8 cellular contexts compared by ENCODE assay signal in the genomic region with DNA sequence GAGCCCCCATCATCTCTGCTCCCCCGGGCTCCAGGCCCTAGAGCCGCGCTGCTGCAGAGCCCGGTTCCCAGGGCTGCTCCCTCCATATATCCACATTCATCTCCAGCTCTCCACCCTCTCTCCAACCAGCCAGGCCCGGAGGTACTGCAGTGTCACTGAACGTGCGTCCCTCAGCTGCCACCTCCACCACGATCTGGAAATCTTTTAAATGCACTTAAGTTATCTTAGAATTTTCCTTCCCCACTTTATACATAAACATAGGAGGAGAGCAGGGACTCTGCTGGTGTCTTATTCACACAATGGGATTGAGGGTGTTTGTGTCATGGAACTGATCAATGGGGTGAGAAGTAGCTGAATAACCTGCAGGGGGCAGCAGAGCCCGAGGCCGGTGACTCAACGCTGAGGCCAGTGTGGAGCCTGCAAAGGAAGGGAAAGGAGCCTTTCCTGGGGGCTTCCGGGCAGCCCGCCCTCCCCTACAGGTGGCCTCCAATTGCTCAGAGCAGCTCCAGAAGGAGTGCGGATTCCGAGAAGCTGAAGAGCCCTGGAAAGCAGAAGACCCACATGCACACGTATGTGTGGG. TPM values are rescaled to one million over a fixed set of nuclear protein-coding genes. Genes with fewer than 3 reads are reported as not detected.
DNase-seq lines count a peak whose midpoint lies in the region; ATAC-seq, FAIRE-seq and TF ChIP-seq lines count a peak whose summit lies in the region.
"Not testable (repeated sequence)": the region's sequence is repeated elsewhere in the genome, so short reads cannot be mapped to it uniquely, and the experiment has no call there.

No MANE protein-coding gene starts in this region.

- CTCF ChIA-PET in K562 (lab: Yijun Ruan, JAX; ENCODE audit: low intra/inter-chr PET ratio): interaction anchor here (0.9 kb wide), 1 partner anchor 109 kb away, joined by 3 read pairs; no protein-coding TSS in a partner anchor

- H3K9ac ChIP-seq in K562 (ENCODE audit: insufficient read depth in 1 of 2, low read depth in 2 of 2, low read length in 2 of 2): not testable (repeated sequence)

- DNase-seq in COR-L47 (lab: John Stamatoyannopoulos, UW) (peak; percentile 15), SKM-1 treated with dmso at 0.1 percent for 144 hours (lab: John Stamatoyannopoulos, UW; ENCODE audit: unreplicated experiment) (peak; percentile 37), K562 (ENCODE audit: extremely low read depth in 1 of 4, low spot score in 3 of 4) (peak; percentile 9 to 46 (median 15)), left cardiac atrium (peak; percentile 30)
- peak; percentile 70 for DNase-seq in activated CD8-positive, alpha-beta memory T cell treated with anti-CD3 and anti-CD28 coated beads for 24 hours
- DNase-seq in stimulated activated CD8-positive, alpha-beta memory T cell treated with anti-CD3 and anti-CD28 coated beads, Interleukin-4, amount 100 ng/mL, for 24 hours (ENCODE audit: low read depth): peak; percentile 24

- in situ Hi-C loops in K562 (cut with MboI): loop anchor here (5.0 kb wide), 1 partner anchor 263 kb away; a partner anchor contains a TSS

- TF ChIP-seq EP300 in K562 (IDR thresholded peaks at IDR 0.05; ENCODE audit: low read length): not testable (repeated sequence)

- H3K4me2 ChIP-seq in K562 (ENCODE audit: insufficient read depth, low read length): not testable (repeated sequence)

- not testable (repeated sequence) for H3K36me3 ChIP-seq in K562 (ENCODE audit: control insufficient read depth, insufficient read depth, low read length); neutrophil

- peak in 1 of 2 experiments; percentile 55; a peak in 2 of 4 replicates for TF ChIP-seq RAD21 in K562 (CRISPR knock-in tag; conservative IDR thresholded peaks at IDR 0.05 in 1 of 2, IDR thresholded peaks at IDR 0.05 in 1 of 2)

- not testable (repeated sequence) for H3K27ac ChIP-seq in K562 (ENCODE audit: extremely low read depth, low read depth, low read length); neutrophil

- H3K27me3 ChIP-seq in K562 (ENCODE audit: control insufficient read depth in 2 of 2, insufficient read depth in 2 of 2, low read length in 2 of 2); neutrophil: not testable (repeated sequence)

- not testable (repeated sequence) for H3K4me1 ChIP-seq in K562 (replicated peaks in 1 of 2; ENCODE audit: control insufficient read depth in 2 of 2, insufficient read depth in 2 of 2, low read length in 2 of 2); neutrophil (ENCODE audit: control insufficient read depth in 1 of 2, insufficient read depth in 1 of 2, low read depth in 1 of 2, low read length in 1 of 2)

- POLR2A ChIA-PET in K562 (lab: Yijun Ruan, JAX): interaction anchor here (0.7 kb wide), 1 partner anchor 61 kb away, joined by 3 read pairs; no protein-coding TSS in a partner anchor

- intact Hi-C loops in K562 (cut with micrococcal nuclease) (loop anchor here (2.0 kb wide), 3 partner anchors 109 to 221 kb away; no protein-coding TSS in a partner anchor), left cardiac atrium (cut with DNase I) (loop anchor here in 1 of 2 donors (5.0 to 10.0 kb wide), 2 partner anchors 105 to 263 kb away; a partner anchor contains a TSS)

- H3K4me3 ChIP-seq in K562; neutrophil (ENCODE audit: low read depth in 1 of 2, low read length in 1 of 2): not testable (repeated sequence)

- H3K79me2 ChIP-seq in K562 (ENCODE audit: control insufficient read depth, insufficient read depth, low read length): not testable (repeated sequence)

- 29% methylated on average over 16 of the region's 16 CpGs for WGBS in K562 (ENCODE audit: insufficient coverage, low coverage, missing lambda C conversion rate)

- FAIRE-seq in K562 (lab: Jason Lieb, UNC): peak; percentile 88

- H4K20me1 ChIP-seq in K562 (replicated peaks; ENCODE audit: control insufficient read depth, insufficient read depth, low read length): not testable (repeated sequence)

- not testable (repeated sequence) for H3K9me3 ChIP-seq in K562 (replicated peaks; ENCODE audit: control insufficient read depth, insufficient read depth, low read depth, low read length); neutrophil

- not testable (repeated sequence) for BruUV-seq in K562 (replicated peaks; lab: Mats Ljungman, UMichigan)

- not testable (repeated sequence) for TF ChIP-seq POLR2A in K562 (conservative IDR thresholded peaks at IDR 0.05)

- H3K9me1 ChIP-seq in K562 (ENCODE audit: control insufficient read depth, insufficient read depth, low read length): not testable (repeated sequence)

- H2AFZ ChIP-seq in K562 (ENCODE audit: low read depth, low read length): not testable (repeated sequence)

- TF ChIP-seq CTCF in LNCAP (IDR thresholded peaks at IDR 0.05): peak; percentile 13; the same call in 1 of the 2 replicates
- peak; percentile 24 to 57 (median 34); a peak in 5 of 6 replicates for TF ChIP-seq CTCF in K562 (IDR thresholded peaks at IDR 0.05 in 2 of 3, conservative IDR thresholded peaks at IDR 0.05 in 1 of 3; ENCODE audit: insufficient read depth in 2 of 3, low read depth in 1 of 3, low read length in 3 of 3)
- TF ChIP-seq CTCF in neutrophil (IDR thresholded peaks at IDR 0.05): peak; percentile 12

- ATAC-seq in K562: peak; percentile 87
- ATAC-seq in left cardiac atrium: peak; percentile 23 to 62

RNA-seq across cellular contexts. Expression of a gene that starts 7.8 kb away (rescaled TPM):
- total RNA-seq in K562 (2011; cell fraction: chromatin; rRNA removed; ENCODE audit: low replicate concordance): 6.6 and 20.9 TPM in 2 replicates
- total RNA-seq in K562 (2011; cell fraction: nucleolus; rRNA removed): 4.0 and 7.0 TPM in 2 replicates
- total RNA-seq in K562 (2011; cell fraction: nucleoplasm; rRNA removed): 8.7 and 10.8 TPM in 2 replicates
- total RNA-seq in K562 (2014; rRNA removed) (2.2 and 2.3 TPM in 2 replicates), K562 (2014; rRNA removed; fragmentation: Illumina TruSeq; extraction: Trizol) (5.0 and 5.4 TPM in 2 replicates), K562 (2015; rRNA removed; fragmentation: Illumina TruSeq; extraction: Trizol) (4.6 and 5.4 TPM in 2 replicates), K562 (2021) (2.6 and 4.1 TPM in 2 replicates), left cardiac atrium (1 to 10 TPM; 4.4 to 4.5 TPM)
- polyA plus RNA-seq in K562 (2011; rRNA removed) (2.8 and 3.6 TPM in 2 replicates), K562 (2014; fragmentation: Illumina TruSeq; extraction: Trizol) (2.5 and 3.3 TPM in 2 replicates), K562 (2014; fragmentation: Nextera tagmentation; extraction: Ambion mirVana) (1 to 10 TPM; 3.5 to 4.8 TPM), K562 (2014; rRNA removed) (1.4 and 5.4 TPM in 2 replicates)
- 2.0 and 2.1 TPM in 2 replicates for polyA plus RNA-seq in K562 (2011; cell fraction: cytosol; rRNA removed)
- 2.1 and 2.9 TPM in 2 replicates for polyA plus RNA-seq in K562 (2011; cell fraction: nucleus; rRNA removed)
- polyA plus RNA-seq in K562 (2012): 2.9 and 3.2 TPM in 2 replicates
- polyA minus RNA-seq in K562 (2011; rRNA and poly(A)+ RNA removed): 7.5 and 13.9 TPM in 2 replicates
- 3.0 and 3.8 TPM in 2 replicates for polyA minus RNA-seq in K562 (2011; cell fraction: cytosol; rRNA and poly(A)+ RNA removed)
- polyA minus RNA-seq in K562 (2011; cell fraction: nucleus; rRNA and poly(A)+ RNA removed): 3.5 and 7.0 TPM in 2 replicates

RNA-seq across cellular contexts. Expression of a gene that starts 31.3 kb away (rescaled TPM):
- 0.30 and 0.46 TPM in 2 replicates for total RNA-seq in K562 (2011; cell fraction: chromatin; rRNA removed; ENCODE audit: low replicate concordance)
- total RNA-seq in K562 (2011; cell fraction: nucleolus; rRNA removed): 0.17 and 0.26 TPM in 2 replicates
- total RNA-seq in K562 (2011; cell fraction: nucleoplasm; rRNA removed): 0.29 and 0.46 TPM in 2 replicates
- 0.18 TPM in 1 of 2 replicates, not detected in the other for total RNA-seq in K562 (2014; rRNA removed)
- 0.11 and 0.13 TPM in 2 replicates for total RNA-seq in K562 (2014; rRNA removed; fragmentation: Illumina TruSeq; extraction: Trizol)
- not detected in 2 replicates for total RNA-seq in K562 (2015; rRNA removed; fragmentation: Illumina TruSeq; extraction: Trizol)
- 0.11 TPM in 2 replicates for total RNA-seq in K562 (2021)
- polyA plus RNA-seq in K562 (2011; rRNA removed): 0.10 and 0.16 TPM in 2 replicates
- not detected in 2 replicates for polyA plus RNA-seq in K562 (2011; cell fraction: cytosol; rRNA removed)
- polyA plus RNA-seq in K562 (2011; cell fraction: nucleus; rRNA removed): 0.06 and 0.11 TPM in 2 replicates
- 0.04 and 0.07 TPM in 2 replicates for polyA plus RNA-seq in K562 (2012)
- polyA plus RNA-seq in K562 (2014; fragmentation: Illumina TruSeq; extraction: Trizol): 0.07 TPM in 1 of 2 replicates, not detected in the other
- polyA plus RNA-seq in K562 (2014; fragmentation: Nextera tagmentation; extraction: Ambion mirVana): under 1 TPM in 1 of 2 experiments, not detected in 1; 0.04 TPM
- not detected in 2 replicates for polyA plus RNA-seq in K562 (2014; rRNA removed)
- 0.07 and 0.33 TPM in 2 replicates for polyA minus RNA-seq in K562 (2011; rRNA and poly(A)+ RNA removed)
- not detected in 2 replicates for polyA minus RNA-seq in K562 (2011; cell fraction: cytosol; rRNA and poly(A)+ RNA removed)
- not detected in 2 replicates for polyA minus RNA-seq in K562 (2011; cell fraction: nucleus; rRNA and poly(A)+ RNA removed)
- 1 to 10 TPM; 4.1 to 4.2 TPM for total RNA-seq in left cardiac atrium

RNA-seq across cellular contexts. Expression of a gene that starts 45.1 kb away (rescaled TPM):
- total RNA-seq in K562 (2011; cell fraction: chromatin; rRNA removed; ENCODE audit: low replicate concordance): 20.3 and 84.4 TPM in 2 replicates
- total RNA-seq in K562 (2011; cell fraction: nucleolus; rRNA removed): 11.2 and 17.1 TPM in 2 replicates
- total RNA-seq in K562 (2011; cell fraction: nucleoplasm; rRNA removed): 20.5 and 24.1 TPM in 2 replicates
- 10.3 TPM in 2 replicates for total RNA-seq in K562 (2014; rRNA removed)
- total RNA-seq in K562 (2014; rRNA removed; fragmentation: Illumina TruSeq; extraction: Trizol): 23.2 and 27.5 TPM in 2 replicates
- total RNA-seq in K562 (2015; rRNA removed; fragmentation: Illumina TruSeq; extraction: Trizol): 18.9 and 19.0 TPM in 2 replicates
- total RNA-seq in K562 (2021): 12.2 and 14.1 TPM in 2 replicates
- polyA plus RNA-seq in K562 (2011; rRNA removed): 20.0 and 24.7 TPM in 2 replicates
- polyA plus RNA-seq in K562 (2011; cell fraction: cytosol; rRNA removed): 2.3 and 5.6 TPM in 2 replicates
- 20.4 and 21.4 TPM in 2 replicates for polyA plus RNA-seq in K562 (2011; cell fraction: nucleus; rRNA removed)
- 7.9 and 10.1 TPM in 2 replicates for polyA plus RNA-seq in K562 (2012)
- 12.7 and 13.3 TPM in 2 replicates for polyA plus RNA-seq in K562 (2014; fragmentation: Illumina TruSeq; extraction: Trizol)
- polyA plus RNA-seq in K562 (2014; fragmentation: Nextera tagmentation; extraction: Ambion mirVana): 10 to 100 TPM; 11.5 to 13.3 TPM
- 11.5 and 15.3 TPM in 2 replicates for polyA plus RNA-seq in K562 (2014; rRNA removed)
- polyA minus RNA-seq in K562 (2011; rRNA and poly(A)+ RNA removed): 28.3 and 33.1 TPM in 2 replicates
- polyA minus RNA-seq in K562 (2011; cell fraction: cytosol; rRNA and poly(A)+ RNA removed): 8.1 TPM in 2 replicates
- 5.3 and 12.0 TPM in 2 replicates for polyA minus RNA-seq in K562 (2011; cell fraction: nucleus; rRNA and poly(A)+ RNA removed)
- 1 to 10 TPM; 4.7 to 5.6 TPM for total RNA-seq in left cardiac atrium

Comparison
In these comparisons a context has a peak if more than half of its experiments do, and no peak if none do; other contexts are left out.
1. DNase-seq: peak in every context shown above with its lines; median percentile 70 in activated CD8-positive, alpha-beta memory T cell treated with anti-CD3 and anti-CD28 coated beads for 24 hours; 37 in SKM-1 treated with dmso at 0.1 percent for 144 hours; 30 in left cardiac atrium; 24 in stimulated activated CD8-positive, alpha-beta memory T cell treated with anti-CD3 and anti-CD28 coated beads, Interleukin-4, amount 100 ng/mL, for 24 hours; 15 in COR-L47; 15 in K562.